ENCODE assay signal across 8 cellular contexts in genomic region chr10:112950714-112951348, GRCh38. TPM values are rescaled to one million over a fixed set of nuclear protein-coding genes. Genes with fewer than 3 reads are reported as not detected.
A peak's percentile ranks its signal among the peaks of the same experiment; 100 is the strongest.
DNase-seq lines count a peak whose midpoint lies in the region; ATAC-seq and TF ChIP-seq lines count a peak whose summit lies in the region.

No MANE protein-coding gene starts in this region.

- peaks cover 10% of the 10 kb centered on the region for H3K36me3 ChIP-seq in DND-41 (ENCODE audit: insufficient read depth, low read length)
- H3K36me3 ChIP-seq in trophoblast cell (ENCODE audit: control insufficient read depth in 1 of 2, insufficient read depth in 2 of 2, low read length in 2 of 2), result no peaks in the 10 kb centered on the region

- H2BK5ac ChIP-seq in trophoblast cell (ENCODE audit: low read depth, low read length, poor library complexity), result peak overlapping the region; percentile 99

- H3K27ac ChIP-seq in DND-41 (ENCODE audit: low read length) (peak overlapping the region; percentile 95), trophoblast cell (ENCODE audit: low read depth, low read length) (peak overlapping the region; percentile 95)

- peak overlapping the region; percentile 78 for H3K14ac ChIP-seq in trophoblast cell (ENCODE audit: low read length)

- H3K9me3 ChIP-seq in DND-41 (ENCODE audit: insufficient read depth, low read length, severe bottlenecking) (no peaks in the 10 kb centered on the region), trophoblast cell (ENCODE audit: insufficient read depth, low read depth, low read length) (no peaks in the 10 kb centered on the region)

- H2AK5ac ChIP-seq in trophoblast cell (ENCODE audit: low read length), result peak overlapping the region; percentile 52

- H2BK120ac ChIP-seq in trophoblast cell (ENCODE audit: insufficient read depth, low read length, poor library complexity), result peak overlapping the region; percentile 89

- H3K27me3 ChIP-seq in DND-41 (ENCODE audit: insufficient read depth, low read length, poor library complexity), result no peaks in the 10 kb centered on the region
- H3K27me3 ChIP-seq in trophoblast cell (ENCODE audit: insufficient read depth, low read length), result no peaks in the 10 kb centered on the region

- peak overlapping the region; percentile 65 for H2BK12ac ChIP-seq in trophoblast cell (ENCODE audit: low read length)

- no peak for ATAC-seq in DND-41 (ENCODE audit: insufficient read depth, low read depth)
- ATAC-seq in GM18868 (IDR thresholded peaks at IDR 0.05; ENCODE audit: unreplicated experiment), result no peak
- ATAC-seq in HG03025 (IDR thresholded peaks at IDR 0.05; ENCODE audit: low FRiP score, unreplicated experiment), result no peak
- no peak for ATAC-seq in HG03469 (IDR thresholded peaks at IDR 0.05; ENCODE audit: unreplicated experiment)

- peak; percentile 57 for DNase-seq in DND-41
- peak; percentile 4 for DNase-seq in MV-4-11 (lab: John Stamatoyannopoulos, UW)
- peak; percentile 29 to 31 for DNase-seq in activated T-cell treated with anti-CD3 and anti-CD28 coated beads, Interleukin-2, amount 50 U/mL, for 48 hours
- DNase-seq in glomerular visceral epithelial cell (ENCODE audit: extremely low spot score), result peak; percentile 46
- DNase-seq in trophoblast cell, result peak; percentile 66 to 79

- TF ChIP-seq CTCF in DND-41 (IDR thresholded peaks at IDR 0.05; ENCODE audit: borderline replicate concordance, extremely low read depth, low read length, poor library complexity, severe bottlenecking), result no peak

- H3K18ac ChIP-seq in trophoblast cell (ENCODE audit: low read length), result peak overlapping the region; percentile 97

- H3K9ac ChIP-seq in DND-41 (ENCODE audit: low read depth, low read length) (peak overlapping the region; percentile 84), trophoblast cell (ENCODE audit: low read length) (peak overlapping the region; percentile 98)

- peaks cover 45% of the 10 kb centered on the region for H3K4me1 ChIP-seq in DND-41 (ENCODE audit: insufficient read depth, low read length)
- H3K4me1 ChIP-seq in trophoblast cell (ENCODE audit: control insufficient read depth in 1 of 2, insufficient read depth in 2 of 2, low read length in 2 of 2), result peaks cover 0 to under 1% of the 10 kb centered on the region in 2 experiments

- H3K4me3 ChIP-seq in DND-41 (ENCODE audit: low read depth in 1 of 2, low read length in 2 of 2) (peak overlapping the region; percentile 75 to 83), trophoblast cell (ENCODE audit: low read depth, low read length) (peak overlapping the region; percentile 88)

- peaks cover 8% of the 10 kb centered on the region; the same call in 1 of the 2 replicates for H4K20me1 ChIP-seq in DND-41 (ENCODE audit: insufficient read depth, low read length)

- no CpG with 5 or more reads among the region's 54 CpGs for WGBS in trophoblast cell (ENCODE audit: extremely low coverage, insufficient coverage, insufficient read length)

- H2AFZ ChIP-seq in DND-41 (ENCODE audit: low read depth, low read length), result peak overlapping the region; percentile 74
- no peak overlapping the region for H2AFZ ChIP-seq in trophoblast cell (ENCODE audit: insufficient read depth, low read length, poor library complexity)

- H3K4me2 ChIP-seq in DND-41 (ENCODE audit: insufficient read depth, low read length), result peak overlapping the region; percentile 73
- H3K4me2 ChIP-seq in trophoblast cell (ENCODE audit: low read length), result peak overlapping the region; percentile 87

- no peak overlapping the region for H3K23ac ChIP-seq in trophoblast cell (ENCODE audit: low read length)

- peak overlapping the region; percentile 92 for H3K4ac ChIP-seq in trophoblast cell (ENCODE audit: low read depth, low read length)

- H4K8ac ChIP-seq in trophoblast cell (ENCODE audit: low read depth, low read length), result peak overlapping the region; percentile 76

- H4K12ac ChIP-seq in trophoblast cell (ENCODE audit: low read depth, low read length), result peak overlapping the region; percentile 89

- H3K79me2 ChIP-seq in DND-41 (ENCODE audit: insufficient read depth, low read length), result peaks cover 55% of the 10 kb centered on the region
- peaks cover 31% of the 10 kb centered on the region for H3K79me2 ChIP-seq in trophoblast cell (ENCODE audit: control insufficient read depth, insufficient read depth, low read length, poor library complexity)

- peak overlapping the region; percentile 97 for H4K91ac ChIP-seq in trophoblast cell (ENCODE audit: low read depth, low read length)

- H3K79me1 ChIP-seq in trophoblast cell (ENCODE audit: low read length), result peaks cover 40% of the 10 kb centered on the region

RNA-seq across cellular contexts. Expression of gene TCF7L2, which starts 0.8 kb away (rescaled TPM):
- 83.7 and 89.6 TPM in 2 replicates for polyA plus RNA-seq in trophoblast cell (2013)

Comparison
In these comparisons a context has a peak if more than half of its experiments do, and no peak if none do; other contexts are left out.
1. DNase-seq: peak in every context shown above with its lines; median percentile 72 in trophoblast cell; 57 in DND-41; 46 in glomerular visceral epithelial cell; 30 in activated T-cell treated with anti-CD3 and anti-CD28 coated beads, Interleukin-2, amount 50 U/mL, for 48 hours; 4 in MV-4-11.